25 cellular contexts compared by ENCODE assay signal in genomic region chr11:77732143-77732542, GRCh38.
"Had no signal": no experiment of that assay in that cellular context is flagged by ENCODE, and none has a peak within 500 bp of the region (broad histone marks: within the 10 kb centered on the region; RNA-seq: fewer than 3 reads in every experiment).

No MANE protein-coding gene starts in this region.

- H3K4me1 ChIP-seq: colonic mucosa, esophagus squamous epithelium, gastrocnemius medialis, heart right ventricle, left lung, lower lobe of right lung had no signal

- H3K27ac Mint-ChIP-seq: dendritic cell treated with granulocyte-macrophage colony-stimulating factor and Interleukin-4, amounts not matched to agents 40 ng/mL and 50 ng/mL, for 4 days; effector memory CD8-positive, alpha-beta T cell; mesothelial cell of epicardium had no signal

- ATAC-seq: effector memory CD8-positive, alpha-beta T cell; esophagus mucosa; gastrocnemius medialis; heart right ventricle; left cardiac atrium; left lung; left ventricle myocardium superior; lower lobe of right lung; mucosa of descending colon had no signal

- H3K27me3 ChIP-seq: colonic mucosa, esophagus squamous epithelium, gastrocnemius medialis, heart right ventricle, left lung had no signal

- DNase-seq: colonic mucosa; cortex of kidney; effector CD8-positive, alpha-beta T cell; effector memory CD8-positive, alpha-beta T cell; erythroblast; esophagus squamous epithelium; foreskin fibroblast; foreskin melanocyte; gastrocnemius medialis; glutamatergic neuron; head of caudate nucleus; heart right ventricle; hippocampal formation; left cardiac atrium; left lung; left ventricle myocardium superior; lower lobe of right lung; mesenchymal stem cell; mucosa of descending colon had no signal

- H3K27me3 Mint-ChIP-seq: dendritic cell treated with granulocyte-macrophage colony-stimulating factor and Interleukin-4, amounts not matched to agents 40 ng/mL and 50 ng/mL, for 4 days; effector memory CD8-positive, alpha-beta T cell had no signal

- H3K36me3 ChIP-seq: colonic mucosa had no signal

- H3K27ac ChIP-seq: colonic mucosa, epithelial cell of prostate, esophagus squamous epithelium, gastrocnemius medialis, heart right ventricle, left lung, lower lobe of right lung had no signal

- FAIRE-seq: islet of Langerhans, keratinocyte had no signal

- H3K4me1 Mint-ChIP-seq: mesothelial cell of epicardium had no signal

- H3K4me3 ChIP-seq: colonic mucosa, esophagus squamous epithelium, gastrocnemius medialis, heart right ventricle, left lung, lower lobe of right lung, mucosa of descending colon had no signal

- H3K9me3 ChIP-seq: colonic mucosa, gastrocnemius medialis had no signal

- H3K4me3 Mint-ChIP-seq: dendritic cell treated with granulocyte-macrophage colony-stimulating factor and Interleukin-4, amounts not matched to agents 40 ng/mL and 50 ng/mL, for 4 days; effector memory CD8-positive, alpha-beta T cell; mesothelial cell of epicardium had no signal
